8 cellular contexts compared by ENCODE assay signal in the genomic region with DNA sequence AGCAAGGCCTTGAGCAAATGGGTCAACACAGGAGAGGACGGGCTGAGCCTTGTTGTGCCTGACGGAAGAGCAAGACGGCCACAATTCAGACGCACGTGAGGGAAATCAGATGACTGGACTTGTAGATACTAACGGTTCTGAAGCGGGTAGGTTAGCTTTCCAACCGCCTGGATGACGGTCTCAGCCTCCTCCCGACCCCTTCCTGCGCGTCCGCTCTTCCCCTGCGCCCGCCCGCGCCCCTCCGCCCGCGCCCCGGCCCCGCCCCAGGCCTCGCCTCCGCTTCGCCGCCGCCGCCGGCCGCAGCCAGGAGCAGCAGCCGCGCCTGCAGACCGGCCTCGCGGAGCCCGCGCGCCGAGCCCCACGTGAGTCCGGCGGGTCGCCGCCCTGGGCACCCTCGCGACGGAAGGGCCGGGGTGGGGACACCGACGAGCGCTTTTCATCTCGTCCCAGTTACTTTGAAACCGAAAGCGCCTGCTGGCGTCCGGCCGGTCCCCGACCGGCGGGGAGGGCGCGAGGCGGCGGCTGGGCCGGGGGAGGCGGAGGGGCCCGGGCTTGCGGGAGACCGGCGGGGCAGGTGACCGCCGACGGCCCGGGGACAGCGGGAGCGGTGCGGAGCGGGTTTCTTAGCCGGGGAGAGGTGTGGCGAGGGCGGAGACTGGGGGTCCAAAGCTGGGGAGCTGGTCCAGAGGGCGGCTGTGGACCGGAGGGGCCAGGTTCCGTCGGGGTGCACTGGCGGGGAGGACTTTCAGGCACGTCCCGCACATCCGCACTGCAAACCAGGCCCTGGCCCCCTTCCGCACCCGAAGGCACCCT. TPM values are rescaled to one million over a fixed set of nuclear protein-coding genes. Genes with fewer than 3 reads are reported as not detected.
A peak's percentile ranks its signal among the peaks of the same experiment; 100 is the strongest.
DNase-seq lines count a peak whose midpoint lies in the region; ATAC-seq and TF ChIP-seq lines count a peak whose summit lies in the region.

TRAF5 (plus strand) TSS at position 306 of the 813 bp plus-strand sequence. CDS start 26,407 bp downstream, outside the sequence.

- H3K27ac ChIP-seq in urinary bladder (ENCODE audit: low read depth) = peak within 1 kb of the TSS; percentile 87

- ATAC-seq in HG02852 (IDR thresholded peaks at IDR 0.05; ENCODE audit: unreplicated experiment) = peak; percentile 30
- peak; percentile 38 for ATAC-seq in activated T-helper 17 cell treated with anti-CD3 and anti-CD28 coated beads, Interleukin-2, amount 50 U/mL, for 72 hours (replicated peaks)

- peaks cover 8% of the 10 kb centered on the region for H3K4me1 ChIP-seq in NT2/D1 (ENCODE audit: insufficient read depth, insufficient read length)
- peaks cover 3% of the 10 kb centered on the region for H3K4me1 ChIP-seq in urinary bladder (ENCODE audit: insufficient read depth)

- peaks cover 56% of the 10 kb centered on the region for H3K4me1 Mint-ChIP-seq in activated T-helper 17 cell treated with anti-CD3 and anti-CD28 coated beads, Interleukin-2, amount 50 U/mL, for 72 hours
- peaks cover 31% of the 10 kb centered on the region for H3K4me1 Mint-ChIP-seq in neural crest cell

- H3K9ac ChIP-seq in NT2/D1 (ENCODE audit: insufficient read length, low read depth) = peak within 1 kb of the TSS; percentile 81

- H3K36me3 ChIP-seq in NT2/D1 (ENCODE audit: insufficient read depth, insufficient read length, low read length) (peaks cover 7% of the 10 kb centered on the region), urinary bladder (ENCODE audit: insufficient read depth) (no peaks in the 10 kb centered on the region)

- no peaks in the 10 kb centered on the region for H3K27me3 ChIP-seq in NT2/D1 (ENCODE audit: insufficient read depth, insufficient read length)

- peaks cover 37% of the 10 kb centered on the region for H3K36me3 Mint-ChIP-seq in activated T-helper 17 cell treated with anti-CD3 and anti-CD28 coated beads, Interleukin-2, amount 50 U/mL, for 72 hours (ENCODE audit: low read depth)
- H3K36me3 Mint-ChIP-seq in neural crest cell (ENCODE audit: low read depth) = no peaks in the 10 kb centered on the region

- peak; percentile 45 for DNase-seq in NK-92 treated with Interleukin-12 subunit alpha and Interleukin-12 subunit beta, amount 100 ng/mL, for 24 hours (lab: John Stamatoyannopoulos, UW)
- DNase-seq in NK-92 (lab: John Stamatoyannopoulos, UW; ENCODE audit: unreplicated experiment) (no peak), NT2/D1 (ENCODE audit: low read depth, low spot score) (peak; percentile 39), foreskin fibroblast (peak; percentile 32 to 72), neural crest cell (ENCODE audit: low read depth, low spot score) (peak; percentile 57)

- H3K9me3 ChIP-seq in NT2/D1 (ENCODE audit: insufficient read depth, low read length) = no peaks in the 10 kb centered on the region

- H3K4me3 ChIP-seq in NT2/D1 (ENCODE audit: insufficient read length, low read depth) = peak within 1 kb of the TSS; percentile 70
- peak within 1 kb of the TSS; percentile 60 to 75 for H3K4me3 ChIP-seq in foreskin fibroblast (ENCODE audit: low read depth in 1 of 2, low read length in 2 of 2)
- H3K4me3 ChIP-seq in urinary bladder (ENCODE audit: low read depth, low read length) = peak within 1 kb of the TSS; percentile 85

- peak within 1 kb of the TSS; percentile 94 for H3K27ac Mint-ChIP-seq in activated T-helper 17 cell treated with anti-CD3 and anti-CD28 coated beads, Interleukin-2, amount 50 U/mL, for 72 hours
- peak within 1 kb of the TSS; percentile 82 for H3K27ac Mint-ChIP-seq in neural crest cell (ENCODE audit: unreplicated experiment)

- H3K4me3 Mint-ChIP-seq in activated T-helper 17 cell treated with anti-CD3 and anti-CD28 coated beads, Interleukin-2, amount 50 U/mL, for 72 hours = peak within 1 kb of the TSS; percentile 92
- peak within 1 kb of the TSS; percentile 90 for H3K4me3 Mint-ChIP-seq in neural crest cell

- no peaks in the 10 kb centered on the region for H3K9me3 Mint-ChIP-seq in activated T-helper 17 cell treated with anti-CD3 and anti-CD28 coated beads, Interleukin-2, amount 50 U/mL, for 72 hours
- no peaks in the 10 kb centered on the region for H3K9me3 Mint-ChIP-seq in neural crest cell

- under 1% methylated on average over 91 of the region's 91 CpGs for WGBS in urinary bladder

- TF ChIP-seq CTCF in foreskin fibroblast (IDR thresholded peaks at IDR 0.05; ENCODE audit: low read depth, low read length) = no peak
- TF ChIP-seq CTCF in neural crest cell (conservative IDR thresholded peaks at IDR 0.05) = no peak

- H3K27me3 Mint-ChIP-seq in activated T-helper 17 cell treated with anti-CD3 and anti-CD28 coated beads, Interleukin-2, amount 50 U/mL, for 72 hours = no peaks in the 10 kb centered on the region
- H3K27me3 Mint-ChIP-seq in neural crest cell (ENCODE audit: low read depth) = peaks cover 25% of the 10 kb centered on the region

RNA-seq across cellular contexts. Expression of gene TRAF5, which starts in this region (rescaled TPM):
- total RNA-seq in activated T-helper 17 cell treated with anti-CD3 and anti-CD28 coated beads, Interleukin-2, amount 50 U/mL, for 72 hours = 10 to 100 TPM; 50.7 to 54.8 TPM
- total RNA-seq in neural crest cell = 12.1 and 12.6 TPM in 2 replicates
- 63.8 TPM for total RNA-seq in urinary bladder
- 20.0 TPM for polyA plus RNA-seq in urinary bladder
